Comparison of ENCODE assay signal across 9 cellular contexts in genomic region chr15:78618490-78618934, GRCh38. TPM values are rescaled to one million over a fixed set of nuclear protein-coding genes. Genes with fewer than 3 reads are reported as not detected.
DNase-seq lines count a peak whose midpoint lies in the region; ATAC-seq and TF ChIP-seq lines count a peak whose summit lies in the region.
"Had no signal": no experiment of that assay in that cellular context is flagged by ENCODE, and none has a peak within 500 bp of the region (broad histone marks: within the 10 kb centered on the region; RNA-seq: fewer than 3 reads in every experiment).

No MANE protein-coding gene starts in this region.

- no peaks in the 10 kb centered on the region for H3K9me3 ChIP-seq in ascending aorta

- H3K4me3 ChIP-seq in GM12875 (ENCODE audit: low read depth, low read length) (no peak overlapping the region), ascending aorta (no peak overlapping the region), retinal pigment epithelial cell (ENCODE audit: low read length) (no peak overlapping the region)
- H3K4me3 ChIP-seq: skin epidermis had no signal

- DNase-seq in NCI-H1930 (lab: John Stamatoyannopoulos, UW) (peak; percentile 34 to 64), T-helper 22 cell (ENCODE audit: low read depth) (peak; percentile 32), ascending aorta (ENCODE audit: low spot score in 2 of 2) (peak in 1 of 2 donors; percentile 94), hepatic stellate cell (ENCODE audit: low spot score) (peak; percentile 88), retinal pigment epithelial cell (ENCODE audit: low read depth) (peak; percentile 80)

- H3K36me3 ChIP-seq in ascending aorta = no peaks in the 10 kb centered on the region

- H3K4me1 ChIP-seq in ascending aorta = peaks cover 0 to 11% of the 10 kb centered on the region in 2 donors

- no peak overlapping the region for H3K27ac ChIP-seq in ascending aorta
- H3K27ac ChIP-seq: skin epidermis had no signal

- peaks cover 13% of the 10 kb centered on the region for H3K27me3 ChIP-seq in ascending aorta

- ATAC-seq in GM18870 (IDR thresholded peaks at IDR 0.05; ENCODE audit: unreplicated experiment) = no peak
- ATAC-seq in GM19397 (IDR thresholded peaks at IDR 0.05; ENCODE audit: unreplicated experiment) = no peak

- intact Hi-C loops in ascending aorta (cut with DNase I) = loop anchor here (1.0 to 5.0 kb wide), 3 partner anchors 91 to 564 kb away; no protein-coding TSS in a partner anchor

- peak; percentile 68 for TF ChIP-seq CTCF in GM12875 (IDR thresholded peaks at IDR 0.05; ENCODE audit: borderline replicate concordance, insufficient read depth, low read depth, low read length)
- peak; percentile 70 to 90 (median 81) for TF ChIP-seq CTCF in ascending aorta (IDR thresholded peaks at IDR 0.05)
- TF ChIP-seq CTCF in retinal pigment epithelial cell (conservative IDR thresholded peaks at IDR 0.05; ENCODE audit: low read depth, low read length) = peak; percentile 82

RNA-seq across cellular contexts. Expression of gene CHRNA3, which starts 2.3 kb away (rescaled TPM):
- not detected for total RNA-seq in ascending aorta

RNA-seq across cellular contexts. Expression of gene CHRNB4, which starts 22.5 kb away (rescaled TPM):
- not detected for total RNA-seq in ascending aorta

RNA-seq across cellular contexts. Expression of gene CHRNA5, which starts 53.2 kb away (rescaled TPM):
- total RNA-seq in ascending aorta = not detected
